Comparison of ENCODE assay signal across 10 cellular contexts in the genomic region with DNA sequence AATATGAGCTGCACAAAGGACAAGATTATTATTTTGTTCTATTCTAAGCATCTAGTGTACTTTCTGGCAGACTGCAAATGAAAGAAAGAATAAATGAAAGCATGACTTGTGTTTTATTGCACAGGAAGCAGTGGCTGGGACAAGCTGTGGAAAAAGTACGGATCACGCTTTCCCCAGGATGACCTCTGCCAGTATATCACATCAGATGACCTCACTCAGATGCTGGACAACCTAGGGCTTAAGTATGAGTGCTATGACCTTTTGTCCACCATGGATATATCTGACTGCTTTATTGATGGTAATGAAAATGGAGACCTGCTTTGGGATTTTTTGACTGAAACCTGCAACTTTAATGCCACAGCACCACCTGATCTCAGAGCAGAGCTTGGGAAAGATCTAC. TPM values are rescaled to one million over a fixed set of nuclear protein-coding genes. Genes with fewer than 3 reads are reported as not detected.
"Had no signal": no experiment of that assay in that cellular context is flagged by ENCODE, and none has a peak within 500 bp of the region (broad histone marks: within the 10 kb centered on the region; RNA-seq: fewer than 3 reads in every experiment).

No MANE protein-coding gene starts in this region.

- H3K9ac ChIP-seq: GM23248 had no signal

- ATAC-seq: HCT116 had no signal

- H2AFZ ChIP-seq: GM23248 had no signal

- H3K36me3 ChIP-seq: HAP-1 had no signal

- H3K4me3 ChIP-seq: GM23248, HAP-1 had no signal

- DNase-seq: GM23248, GOT3, H7, HFFc6, IMR-90, KBM-7 had no signal

- H3K9me3 ChIP-seq: HAP-1 had no signal

- H3K27ac ChIP-seq: GM23248, HL-60 had no signal

RNA-seq across cellular contexts. Expression of gene HNMT, which starts 49.4 kb away (rescaled TPM):
- total RNA-seq: HT1080 had no signal
